Comparison of ENCODE assay signal across 20 cellular contexts in the genomic region with DNA sequence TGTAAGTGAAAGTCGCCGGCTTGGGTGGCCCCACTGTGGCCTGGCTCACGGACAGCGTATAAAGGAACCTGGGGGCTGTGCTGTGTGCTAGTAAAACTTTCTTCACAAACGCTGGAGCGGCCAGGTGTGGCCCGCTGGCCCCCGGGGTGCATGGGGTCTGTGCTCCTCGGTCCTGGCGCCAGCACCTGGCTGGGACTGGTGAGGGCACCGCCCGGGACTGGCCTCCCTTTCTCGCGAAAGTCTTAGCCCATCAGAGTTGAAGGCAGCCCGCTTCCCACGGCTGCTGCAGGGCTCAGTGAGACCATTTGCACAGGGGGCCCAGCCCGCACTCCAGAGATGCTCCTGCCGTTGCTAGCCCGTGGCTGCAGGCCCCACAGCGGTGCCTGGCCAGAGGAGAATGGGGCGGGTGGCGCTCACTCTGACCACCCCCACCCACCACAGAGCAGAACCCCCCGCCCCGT. TPM values are rescaled to one million over a fixed set of nuclear protein-coding genes. Genes with fewer than 3 reads are reported as not detected.
DNase-seq lines count a peak whose midpoint lies in the region; ATAC-seq and TF ChIP-seq lines count a peak whose summit lies in the region.
"Had no signal": no experiment of that assay in that cellular context is flagged by ENCODE, and none has a peak within 500 bp of the region (broad histone marks: within the 10 kb centered on the region; RNA-seq: fewer than 3 reads in every experiment).

No MANE protein-coding gene starts in this region.

- peak overlapping the region; percentile 71 for H2BK12ac ChIP-seq in trophoblast cell (ENCODE audit: low read length)

- peak overlapping the region; percentile 66 for H3K18ac ChIP-seq in trophoblast cell (ENCODE audit: low read length)

- H3K79me1 ChIP-seq in trophoblast cell (ENCODE audit: low read length), result peaks cover 78% of the 10 kb centered on the region

- peak overlapping the region; percentile 96 for H4K91ac ChIP-seq in trophoblast cell (ENCODE audit: low read depth, low read length)

- H3K14ac ChIP-seq in trophoblast cell (ENCODE audit: low read length), result peak overlapping the region; percentile 68

- H2AFZ ChIP-seq in hepatocyte (no peak overlapping the region), trophoblast cell (ENCODE audit: insufficient read depth, low read length, poor library complexity) (no peak overlapping the region)

- H3K9me3 ChIP-seq in BLaER1, result no peaks in the 10 kb centered on the region
- no peaks in the 10 kb centered on the region for H3K9me3 ChIP-seq in RWPE2 (ENCODE audit: severe bottlenecking)
- no peaks in the 10 kb centered on the region for H3K9me3 ChIP-seq in hepatocyte (ENCODE audit: low read depth)
- peaks cover 2% of the 10 kb centered on the region for H3K9me3 ChIP-seq in trophoblast cell (ENCODE audit: insufficient read depth, low read depth, low read length)
- H3K9me3 ChIP-seq: neutrophil, prostate gland, thyroid gland had no signal

- no peak overlapping the region for H3K23ac ChIP-seq in trophoblast cell (ENCODE audit: low read length)

- H4K12ac ChIP-seq in trophoblast cell (ENCODE audit: low read depth, low read length), result no peak overlapping the region

- ATAC-seq in RWPE2 (ENCODE audit: low read depth), result no peak
- ATAC-seq: stimulated activated naive CD8-positive, alpha-beta T cell treated with anti-CD3 and anti-CD28 coated beads, Interleukin-15, amount 100 ng/mL, for 72 hours had no signal

- H3K36me3 ChIP-seq in BLaER1, result peaks cover 18% of the 10 kb centered on the region
- peaks cover 17% of the 10 kb centered on the region for H3K36me3 ChIP-seq in RWPE2 (ENCODE audit: low read depth)
- H3K36me3 ChIP-seq in hepatocyte (replicated peaks; ENCODE audit: insufficient read depth, low read depth), result no peaks in the 10 kb centered on the region
- peaks cover 35 to 39% of the 10 kb centered on the region in 2 experiments for H3K36me3 ChIP-seq in trophoblast cell (ENCODE audit: control insufficient read depth in 1 of 2, insufficient read depth in 2 of 2, low read length in 2 of 2)
- H3K36me3 ChIP-seq: prostate gland had no signal

- 0 out of 2 replicates have a peak overlapping the region, but pooled peaks have one; percentile 43 for H3K9ac ChIP-seq in BLaER1
- H3K9ac ChIP-seq in trophoblast cell (ENCODE audit: low read length), result no peak overlapping the region

- H3K79me2 ChIP-seq in hepatocyte, result peaks cover 88% of the 10 kb centered on the region
- H3K79me2 ChIP-seq in trophoblast cell (ENCODE audit: control insufficient read depth, insufficient read depth, low read length, poor library complexity), result peaks cover 78% of the 10 kb centered on the region

- peaks cover 7% of the 10 kb centered on the region; the same call in 1 of the 2 replicates for H3K27me3 ChIP-seq in BLaER1
- no peaks in the 10 kb centered on the region for H3K27me3 ChIP-seq in RWPE2 (ENCODE audit: insufficient read depth, poor library complexity, severe bottlenecking)
- no peaks in the 10 kb centered on the region for H3K27me3 ChIP-seq in hepatocyte
- no peaks in the 10 kb centered on the region for H3K27me3 ChIP-seq in trophoblast cell (ENCODE audit: insufficient read depth, low read length)
- H3K27me3 ChIP-seq: neutrophil, thyroid gland had no signal

- H2BK120ac ChIP-seq in trophoblast cell (ENCODE audit: insufficient read depth, low read length, poor library complexity), result peak overlapping the region; percentile 65

- H4K8ac ChIP-seq in trophoblast cell (ENCODE audit: low read depth, low read length), result peak overlapping the region; percentile 34

- H3K27ac ChIP-seq in BLaER1 (peak overlapping the region; percentile 68; the same call in 1 of the 2 replicates), RWPE2 (ENCODE audit: poor library complexity, severe bottlenecking) (peak overlapping the region; percentile 22), hepatocyte (peak overlapping the region; percentile 9), trophoblast cell (ENCODE audit: low read depth, low read length) (peak overlapping the region; percentile 96)
- H3K27ac ChIP-seq: neutrophil had no signal

- H4K20me1 ChIP-seq in BLaER1 (peaks cover 69% of the 10 kb centered on the region), hepatocyte (ENCODE audit: insufficient read depth, poor library complexity, severe bottlenecking) (peaks cover 10% of the 10 kb centered on the region)

- H3K4me1 ChIP-seq in BLaER1 (peaks cover 91% of the 10 kb centered on the region), RWPE2 (ENCODE audit: insufficient read depth, poor library complexity, severe bottlenecking) (peaks cover 19% of the 10 kb centered on the region), hepatocyte (ENCODE audit: insufficient read depth) (peaks cover 41% of the 10 kb centered on the region), trophoblast cell (ENCODE audit: control insufficient read depth in 1 of 2, insufficient read depth in 2 of 2, low read length in 2 of 2) (peaks cover 82 to 93% of the 10 kb centered on the region in 2 experiments)

- WGBS in hepatocyte (ENCODE audit: low lambda C conversion rate, missing lambda C conversion rate), result 91% methylated on average over 17 of the region's 24 CpGs
- no CpG with 5 or more reads among the region's 24 CpGs for WGBS in trophoblast cell (ENCODE audit: extremely low coverage, insufficient coverage, insufficient read length)

- H2AK5ac ChIP-seq in trophoblast cell (ENCODE audit: low read length), result peak overlapping the region; percentile 64

- DNase-seq in RWPE2 (ENCODE audit: low spot score), result no peak
- no peak for DNase-seq in hepatocyte (ENCODE audit: low spot score)
- DNase-seq in trophoblast cell, result peak in 1 of 2 donors; percentile 28
- DNase-seq in stimulated activated CD4-positive, alpha-beta T cell treated with anti-CD3 and anti-CD28 coated beads, Interleukin-4, amount 100 ng/mL, for 4 hours, result no peak
- no peak for DNase-seq in anterior cingulate cortex (lab: John Stamatoyannopoulos, UW)
- DNase-seq in NCI-H526 (lab: John Stamatoyannopoulos, UW), result no peak
- no peak for DNase-seq in cerebellar cortex (ENCODE audit: low spot score)
- DNase-seq: activated CD4-positive, alpha-beta T cell treated with anti-CD3 and anti-CD28 coated beads for 4 hours; activated naive CD8-positive, alpha-beta T cell treated with anti-CD3 and anti-CD28 coated beads, Interleukin-2, amount 10 ng/mL, durations not matched to agents 7 days and 5 days; activated T-cell treated with anti-CD3 and anti-CD28 coated beads for 4 hours; DMS53; mammary epithelial cell; NCI-H1436; NCI-H2107; NCI-H446; stimulated activated naive CD8-positive, alpha-beta T cell treated with anti-CD3 and anti-CD28 coated beads, Interleukin-15, amount 100 ng/mL, for 72 hours had no signal

- H3K4me3 ChIP-seq in BLaER1 (no peak overlapping the region), RWPE2 (ENCODE audit: severe bottlenecking) (no peak overlapping the region), hepatocyte (no peak overlapping the region), trophoblast cell (ENCODE audit: low read depth, low read length) (no peak overlapping the region)
- H3K4me3 ChIP-seq: prostate gland, thyroid gland had no signal

- H3K4ac ChIP-seq in trophoblast cell (ENCODE audit: low read depth, low read length), result peak overlapping the region; percentile 70

- H3K9me2 ChIP-seq in hepatocyte (replicated peaks; ENCODE audit: insufficient read depth), result no peaks in the 10 kb centered on the region

- peak overlapping the region; percentile 50 for H2BK5ac ChIP-seq in trophoblast cell (ENCODE audit: low read depth, low read length, poor library complexity)

- TF ChIP-seq CTCF in RWPE2 (IDR thresholded peaks at IDR 0.05; ENCODE audit: poor library complexity, severe bottlenecking), result no peak
- TF ChIP-seq CTCF in hepatocyte (IDR thresholded peaks at IDR 0.05; ENCODE audit: poor library complexity), result no peak

- peak overlapping the region; percentile 99 for H3K4me2 ChIP-seq in BLaER1
- no peak overlapping the region for H3K4me2 ChIP-seq in hepatocyte
- H3K4me2 ChIP-seq in trophoblast cell (ENCODE audit: low read length), result no peak overlapping the region

RNA-seq across cellular contexts. Expression of a gene that starts 5.8 kb away (rescaled TPM):
- 15.1 and 18.0 TPM in 2 replicates for total RNA-seq in hepatocyte
- polyA plus RNA-seq in hepatocyte, result 10.7 and 12.7 TPM in 2 replicates
- 57.0 and 60.9 TPM in 2 replicates for polyA plus RNA-seq in trophoblast cell (2013)

Comparison
In these comparisons a context has a peak if more than half of its experiments do, and no peak if none do; other contexts are left out.
1. H3K27ac ChIP-seq: peak in every context shown above with its lines; median percentile 96 in trophoblast cell; 68 in BLaER1; 22 in RWPE2; 9 in hepatocyte.